In the genomic region with DNA sequence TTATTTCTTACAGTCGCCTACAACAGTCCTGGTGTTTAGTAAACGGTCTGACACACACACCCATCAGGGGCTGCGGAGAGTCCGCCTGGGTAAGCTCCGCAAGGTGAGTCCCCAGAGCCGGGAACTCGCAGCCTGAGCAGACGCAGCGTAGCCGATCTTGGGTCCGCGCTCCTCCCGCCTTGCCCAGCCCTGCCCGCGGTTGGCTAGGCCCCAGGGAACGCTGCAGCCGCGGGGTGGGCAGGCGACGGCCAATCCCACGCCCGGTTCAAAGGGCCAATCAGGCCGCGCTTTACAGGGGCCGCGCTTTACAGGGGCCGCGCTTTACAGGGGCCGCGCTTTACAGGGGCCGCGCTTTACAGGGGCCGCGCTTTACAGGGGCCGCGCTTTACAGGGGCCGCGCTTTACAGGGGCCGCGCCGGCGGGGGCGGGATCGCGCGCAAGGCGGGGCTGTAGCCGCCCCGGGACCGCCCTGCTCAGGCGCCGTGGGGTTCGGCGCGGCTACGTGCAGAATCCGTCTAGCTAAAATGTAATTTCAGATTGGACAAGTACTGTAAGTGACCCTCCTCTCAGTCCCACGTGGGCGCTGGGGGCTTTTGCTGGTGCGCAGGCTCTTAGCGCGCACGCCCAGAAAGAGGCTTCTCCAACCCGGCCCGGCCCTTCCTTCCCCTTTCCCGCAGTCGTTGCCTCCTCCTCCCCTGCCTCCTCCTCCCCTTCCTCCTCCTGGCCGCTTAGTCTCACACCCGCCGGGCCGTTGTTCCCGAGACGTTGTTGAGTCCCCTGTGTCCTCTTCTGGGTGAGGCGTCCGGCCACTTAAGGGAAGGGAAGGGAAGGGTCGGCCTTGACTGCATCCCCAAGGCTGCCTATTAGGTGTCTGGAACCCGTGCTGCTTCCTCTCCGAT, we compare ENCODE assay signal across 1 cellular context.
TF ChIP-seq lines count a peak whose summit lies in the region.

A gene with protein sequence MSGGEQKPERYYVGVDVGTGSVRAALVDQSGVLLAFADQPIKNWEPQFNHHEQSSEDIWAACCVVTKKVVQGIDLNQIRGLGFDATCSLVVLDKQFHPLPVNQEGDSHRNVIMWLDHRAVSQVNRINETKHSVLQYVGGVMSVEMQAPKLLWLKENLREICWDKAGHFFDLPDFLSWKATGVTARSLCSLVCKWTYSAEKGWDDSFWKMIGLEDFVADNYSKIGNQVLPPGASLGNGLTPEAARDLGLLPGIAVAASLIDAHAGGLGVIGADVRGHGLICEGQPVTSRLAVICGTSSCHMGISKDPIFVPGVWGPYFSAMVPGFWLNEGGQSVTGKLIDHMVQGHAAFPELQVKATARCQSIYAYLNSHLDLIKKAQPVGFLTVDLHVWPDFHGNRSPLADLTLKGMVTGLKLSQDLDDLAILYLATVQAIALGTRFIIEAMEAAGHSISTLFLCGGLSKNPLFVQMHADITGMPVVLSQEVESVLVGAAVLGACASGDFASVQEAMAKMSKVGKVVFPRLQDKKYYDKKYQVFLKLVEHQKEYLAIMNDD (plus strand): TSS at position 737 of the 899 bp plus-strand sequence. CDS start 24,456 bp downstream, outside the sequence.

TF ChIP-seq in HepG2, 621 proteins besides CTCF, POLR2A, EP300 and RAD21 (continued from another document and continues in another):
- TF ChIP-seq, protein P1, sequence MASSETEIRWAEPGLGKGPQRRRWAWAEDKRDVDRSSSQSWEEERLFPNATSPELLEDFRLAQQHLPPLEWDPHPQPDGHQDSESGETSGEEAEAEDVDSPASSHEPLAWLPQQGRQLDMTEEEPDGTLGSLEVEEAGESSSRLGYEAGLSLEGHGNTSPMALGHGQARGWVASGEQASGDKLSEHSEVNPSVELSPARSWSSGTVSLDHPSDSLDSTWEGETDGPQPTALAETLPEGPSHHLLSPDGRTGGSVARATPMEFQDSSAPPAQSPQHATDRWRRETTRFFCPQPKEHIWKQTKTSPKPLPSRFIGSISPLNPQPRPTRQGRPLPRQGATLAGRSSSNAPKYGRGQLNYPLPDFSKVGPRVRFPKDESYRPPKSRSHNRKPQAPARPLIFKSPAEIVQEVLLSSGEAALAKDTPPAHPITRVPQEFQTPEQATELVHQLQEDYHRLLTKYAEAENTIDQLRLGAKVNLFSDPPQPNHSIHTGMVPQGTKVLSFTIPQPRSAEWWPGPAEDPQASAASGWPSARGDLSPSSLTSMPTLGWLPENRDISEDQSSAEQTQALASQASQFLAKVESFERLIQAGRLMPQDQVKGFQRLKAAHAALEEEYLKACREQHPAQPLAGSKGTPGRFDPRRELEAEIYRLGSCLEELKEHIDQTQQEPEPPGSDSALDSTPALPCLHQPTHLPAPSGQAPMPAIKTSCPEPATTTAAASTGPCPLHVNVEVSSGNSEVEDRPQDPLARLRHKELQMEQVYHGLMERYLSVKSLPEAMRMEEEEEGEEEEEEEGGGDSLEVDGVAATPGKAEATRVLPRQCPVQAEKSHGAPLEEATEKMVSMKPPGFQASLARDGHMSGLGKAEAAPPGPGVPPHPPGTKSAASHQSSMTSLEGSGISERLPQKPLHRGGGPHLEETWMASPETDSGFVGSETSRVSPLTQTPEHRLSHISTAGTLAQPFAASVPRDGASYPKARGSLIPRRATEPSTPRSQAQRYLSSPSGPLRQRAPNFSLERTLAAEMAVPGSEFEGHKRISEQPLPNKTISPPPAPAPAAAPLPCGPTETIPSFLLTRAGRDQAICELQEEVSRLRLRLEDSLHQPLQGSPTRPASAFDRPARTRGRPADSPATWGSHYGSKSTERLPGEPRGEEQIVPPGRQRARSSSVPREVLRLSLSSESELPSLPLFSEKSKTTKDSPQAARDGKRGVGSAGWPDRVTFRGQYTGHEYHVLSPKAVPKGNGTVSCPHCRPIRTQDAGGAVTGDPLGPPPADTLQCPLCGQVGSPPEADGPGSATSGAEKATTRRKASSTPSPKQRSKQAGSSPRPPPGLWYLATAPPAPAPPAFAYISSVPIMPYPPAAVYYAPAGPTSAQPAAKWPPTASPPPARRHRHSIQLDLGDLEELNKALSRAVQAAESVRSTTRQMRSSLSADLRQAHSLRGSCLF (CRISPR knock-in tag; IDR thresholded peaks at IDR 0.05; ENCODE audit: borderline replicate concordance), result no peak
- peak; percentile 36; the same call in 1 of the 2 replicates for TF ChIP-seq ELF3 (CRISPR knock-in tag; IDR thresholded peaks at IDR 0.05)
- TF ChIP-seq NR1H2 (CRISPR knock-in tag; IDR thresholded peaks at IDR 0.05; ENCODE audit: borderline replicate concordance, low read depth), result no peak
- TF ChIP-seq ZNF24 (IDR thresholded peaks at IDR 0.05), result no peak
- no peak; the same call in 1 of the 2 replicates for TF ChIP-seq ZNF629 (CRISPR knock-in tag; conservative IDR thresholded peaks at IDR 0.05)
- TF ChIP-seq PCBP2 (optimal IDR thresholded peaks at IDR 0.05; ENCODE audit: low read depth, low read length, poor library complexity, severe bottlenecking), result peak; percentile 72
- TF ChIP-seq RBM22 (optimal IDR thresholded peaks at IDR 0.05; ENCODE audit: low read length), result peak; percentile 30
- TF ChIP-seq, protein P2, sequence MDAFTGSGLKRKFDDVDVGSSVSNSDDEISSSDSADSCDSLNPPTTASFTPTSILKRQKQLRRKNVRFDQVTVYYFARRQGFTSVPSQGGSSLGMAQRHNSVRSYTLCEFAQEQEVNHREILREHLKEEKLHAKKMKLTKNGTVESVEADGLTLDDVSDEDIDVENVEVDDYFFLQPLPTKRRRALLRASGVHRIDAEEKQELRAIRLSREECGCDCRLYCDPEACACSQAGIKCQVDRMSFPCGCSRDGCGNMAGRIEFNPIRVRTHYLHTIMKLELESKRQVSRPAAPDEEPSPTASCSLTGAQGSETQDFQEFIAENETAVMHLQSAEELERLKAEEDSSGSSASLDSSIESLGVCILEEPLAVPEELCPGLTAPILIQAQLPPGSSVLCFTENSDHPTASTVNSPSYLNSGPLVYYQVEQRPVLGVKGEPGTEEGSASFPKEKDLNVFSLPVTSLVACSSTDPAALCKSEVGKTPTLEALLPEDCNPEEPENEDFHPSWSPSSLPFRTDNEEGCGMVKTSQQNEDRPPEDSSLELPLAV (CRISPR knock-in tag; conservative IDR thresholded peaks at IDR 0.05; ENCODE audit: low read depth), result no peak
- peak; percentile 15; the same call in 1 of the 2 replicates for TF ChIP-seq NFATC3 (CRISPR knock-in tag; IDR thresholded peaks at IDR 0.05)
- no peak for TF ChIP-seq TCF12 (IDR thresholded peaks at IDR 0.05)
- TF ChIP-seq TCF12 (CRISPR knock-in tag; IDR thresholded peaks at IDR 0.05), result no peak
- TF ChIP-seq, protein P3, sequence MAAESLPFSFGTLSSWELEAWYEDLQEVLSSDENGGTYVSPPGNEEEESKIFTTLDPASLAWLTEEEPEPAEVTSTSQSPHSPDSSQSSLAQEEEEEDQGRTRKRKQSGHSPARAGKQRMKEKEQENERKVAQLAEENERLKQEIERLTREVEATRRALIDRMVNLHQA (CRISPR knock-in tag; IDR thresholded peaks at IDR 0.05), result no peak
- no peak for TF ChIP-seq GZF1 (CRISPR knock-in tag; IDR thresholded peaks at IDR 0.05)
- TF ChIP-seq ZNF446 (CRISPR knock-in tag; IDR thresholded peaks at IDR 0.05), result no peak
- TF ChIP-seq, protein P4, sequence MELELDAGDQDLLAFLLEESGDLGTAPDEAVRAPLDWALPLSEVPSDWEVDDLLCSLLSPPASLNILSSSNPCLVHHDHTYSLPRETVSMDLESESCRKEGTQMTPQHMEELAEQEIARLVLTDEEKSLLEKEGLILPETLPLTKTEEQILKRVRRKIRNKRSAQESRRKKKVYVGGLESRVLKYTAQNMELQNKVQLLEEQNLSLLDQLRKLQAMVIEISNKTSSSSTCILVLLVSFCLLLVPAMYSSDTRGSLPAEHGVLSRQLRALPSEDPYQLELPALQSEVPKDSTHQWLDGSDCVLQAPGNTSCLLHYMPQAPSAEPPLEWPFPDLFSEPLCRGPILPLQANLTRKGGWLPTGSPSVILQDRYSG (CRISPR knock-in tag; IDR thresholded peaks at IDR 0.05), result no peak
- peak; percentile 39; the same call in 1 of the 2 replicates for TF ChIP-seq RAD51 (IDR thresholded peaks at IDR 0.05; ENCODE audit: borderline replicate concordance)
- no peak for TF ChIP-seq ZNF382 (CRISPR knock-in tag; IDR thresholded peaks at IDR 0.05; ENCODE audit: borderline replicate concordance)
- TF ChIP-seq, protein P5, sequence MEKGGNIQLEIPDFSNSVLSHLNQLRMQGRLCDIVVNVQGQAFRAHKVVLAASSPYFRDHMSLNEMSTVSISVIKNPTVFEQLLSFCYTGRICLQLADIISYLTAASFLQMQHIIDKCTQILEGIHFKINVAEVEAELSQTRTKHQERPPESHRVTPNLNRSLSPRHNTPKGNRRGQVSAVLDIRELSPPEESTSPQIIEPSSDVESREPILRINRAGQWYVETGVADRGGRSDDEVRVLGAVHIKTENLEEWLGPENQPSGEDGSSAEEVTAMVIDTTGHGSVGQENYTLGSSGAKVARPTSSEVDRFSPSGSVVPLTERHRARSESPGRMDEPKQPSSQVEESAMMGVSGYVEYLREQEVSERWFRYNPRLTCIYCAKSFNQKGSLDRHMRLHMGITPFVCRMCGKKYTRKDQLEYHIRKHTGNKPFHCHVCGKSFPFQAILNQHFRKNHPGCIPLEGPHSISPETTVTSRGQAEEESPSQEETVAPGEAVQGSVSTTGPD (CRISPR knock-in tag; IDR thresholded peaks at IDR 0.05), result no peak
- TF ChIP-seq, protein P6, sequence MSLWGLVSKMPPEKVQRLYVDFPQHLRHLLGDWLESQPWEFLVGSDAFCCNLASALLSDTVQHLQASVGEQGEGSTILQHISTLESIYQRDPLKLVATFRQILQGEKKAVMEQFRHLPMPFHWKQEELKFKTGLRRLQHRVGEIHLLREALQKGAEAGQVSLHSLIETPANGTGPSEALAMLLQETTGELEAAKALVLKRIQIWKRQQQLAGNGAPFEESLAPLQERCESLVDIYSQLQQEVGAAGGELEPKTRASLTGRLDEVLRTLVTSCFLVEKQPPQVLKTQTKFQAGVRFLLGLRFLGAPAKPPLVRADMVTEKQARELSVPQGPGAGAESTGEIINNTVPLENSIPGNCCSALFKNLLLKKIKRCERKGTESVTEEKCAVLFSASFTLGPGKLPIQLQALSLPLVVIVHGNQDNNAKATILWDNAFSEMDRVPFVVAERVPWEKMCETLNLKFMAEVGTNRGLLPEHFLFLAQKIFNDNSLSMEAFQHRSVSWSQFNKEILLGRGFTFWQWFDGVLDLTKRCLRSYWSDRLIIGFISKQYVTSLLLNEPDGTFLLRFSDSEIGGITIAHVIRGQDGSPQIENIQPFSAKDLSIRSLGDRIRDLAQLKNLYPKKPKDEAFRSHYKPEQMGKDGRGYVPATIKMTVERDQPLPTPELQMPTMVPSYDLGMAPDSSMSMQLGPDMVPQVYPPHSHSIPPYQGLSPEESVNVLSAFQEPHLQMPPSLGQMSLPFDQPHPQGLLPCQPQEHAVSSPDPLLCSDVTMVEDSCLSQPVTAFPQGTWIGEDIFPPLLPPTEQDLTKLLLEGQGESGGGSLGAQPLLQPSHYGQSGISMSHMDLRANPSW (CRISPR knock-in tag; IDR thresholded peaks at IDR 0.05; ENCODE audit: borderline replicate concordance), result no peak; the same call in 1 of the 2 replicates
- TF ChIP-seq TOE1 (CRISPR knock-in tag; IDR thresholded peaks at IDR 0.05), result no peak
- TF ChIP-seq, protein P7, sequence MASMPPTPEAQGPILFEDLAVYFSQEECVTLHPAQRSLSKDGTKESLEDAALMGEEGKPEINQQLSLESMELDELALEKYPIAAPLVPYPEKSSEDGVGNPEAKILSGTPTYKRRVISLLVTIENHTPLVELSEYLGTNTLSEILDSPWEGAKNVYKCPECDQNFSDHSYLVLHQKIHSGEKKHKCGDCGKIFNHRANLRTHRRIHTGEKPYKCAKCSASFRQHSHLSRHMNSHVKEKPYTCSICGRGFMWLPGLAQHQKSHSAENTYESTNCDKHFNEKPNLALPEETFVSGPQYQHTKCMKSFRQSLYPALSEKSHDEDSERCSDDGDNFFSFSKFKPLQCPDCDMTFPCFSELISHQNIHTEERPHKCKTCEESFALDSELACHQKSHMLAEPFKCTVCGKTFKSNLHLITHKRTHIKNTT (CRISPR knock-in tag; IDR thresholded peaks at IDR 0.05), result no peak
- TF ChIP-seq, protein P8, sequence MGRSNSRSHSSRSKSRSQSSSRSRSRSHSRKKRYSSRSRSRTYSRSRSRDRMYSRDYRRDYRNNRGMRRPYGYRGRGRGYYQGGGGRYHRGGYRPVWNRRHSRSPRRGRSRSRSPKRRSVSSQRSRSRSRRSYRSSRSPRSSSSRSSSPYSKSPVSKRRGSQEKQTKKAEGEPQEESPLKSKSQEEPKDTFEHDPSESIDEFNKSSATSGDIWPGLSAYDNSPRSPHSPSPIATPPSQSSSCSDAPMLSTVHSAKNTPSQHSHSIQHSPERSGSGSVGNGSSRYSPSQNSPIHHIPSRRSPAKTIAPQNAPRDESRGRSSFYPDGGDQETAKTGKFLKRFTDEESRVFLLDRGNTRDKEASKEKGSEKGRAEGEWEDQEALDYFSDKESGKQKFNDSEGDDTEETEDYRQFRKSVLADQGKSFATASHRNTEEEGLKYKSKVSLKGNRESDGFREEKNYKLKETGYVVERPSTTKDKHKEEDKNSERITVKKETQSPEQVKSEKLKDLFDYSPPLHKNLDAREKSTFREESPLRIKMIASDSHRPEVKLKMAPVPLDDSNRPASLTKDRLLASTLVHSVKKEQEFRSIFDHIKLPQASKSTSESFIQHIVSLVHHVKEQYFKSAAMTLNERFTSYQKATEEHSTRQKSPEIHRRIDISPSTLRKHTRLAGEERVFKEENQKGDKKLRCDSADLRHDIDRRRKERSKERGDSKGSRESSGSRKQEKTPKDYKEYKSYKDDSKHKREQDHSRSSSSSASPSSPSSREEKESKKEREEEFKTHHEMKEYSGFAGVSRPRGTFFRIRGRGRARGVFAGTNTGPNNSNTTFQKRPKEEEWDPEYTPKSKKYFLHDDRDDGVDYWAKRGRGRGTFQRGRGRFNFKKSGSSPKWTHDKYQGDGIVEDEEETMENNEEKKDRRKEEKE (IDR thresholded peaks at IDR 0.05), result no peak
- TF ChIP-seq MZF1 (CRISPR knock-in tag; IDR thresholded peaks at IDR 0.05; ENCODE audit: borderline replicate concordance), result no peak
- TF ChIP-seq ZNF781 (CRISPR knock-in tag; IDR thresholded peaks at IDR 0.05; ENCODE audit: borderline replicate concordance, not compliant biosample characterization), result no peak
- no peak for TF ChIP-seq KAT2B (IDR thresholded peaks at IDR 0.05; ENCODE audit: borderline replicate concordance, low read depth, low read length)
- TF ChIP-seq KLF9 (CRISPR knock-in tag; IDR thresholded peaks at IDR 0.05; ENCODE audit: low read depth), result no peak
- peak; percentile 70 for TF ChIP-seq SPEN (CRISPR knock-in tag; IDR thresholded peaks at IDR 0.05; ENCODE audit: low read depth)
- TF ChIP-seq MYNN (CRISPR knock-in tag; IDR thresholded peaks at IDR 0.05; ENCODE audit: low read depth), result no peak; the same call in 1 of the 2 replicates
- TF ChIP-seq, protein P9, sequence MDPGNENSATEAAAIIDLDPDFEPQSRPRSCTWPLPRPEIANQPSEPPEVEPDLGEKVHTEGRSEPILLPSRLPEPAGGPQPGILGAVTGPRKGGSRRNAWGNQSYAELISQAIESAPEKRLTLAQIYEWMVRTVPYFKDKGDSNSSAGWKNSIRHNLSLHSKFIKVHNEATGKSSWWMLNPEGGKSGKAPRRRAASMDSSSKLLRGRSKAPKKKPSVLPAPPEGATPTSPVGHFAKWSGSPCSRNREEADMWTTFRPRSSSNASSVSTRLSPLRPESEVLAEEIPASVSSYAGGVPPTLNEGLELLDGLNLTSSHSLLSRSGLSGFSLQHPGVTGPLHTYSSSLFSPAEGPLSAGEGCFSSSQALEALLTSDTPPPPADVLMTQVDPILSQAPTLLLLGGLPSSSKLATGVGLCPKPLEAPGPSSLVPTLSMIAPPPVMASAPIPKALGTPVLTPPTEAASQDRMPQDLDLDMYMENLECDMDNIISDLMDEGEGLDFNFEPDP (CRISPR knock-in tag; conservative IDR thresholded peaks at IDR 0.05), result no peak
- peak; percentile 38; the same call in 1 of the 2 replicates for TF ChIP-seq MEIS2 (CRISPR knock-in tag; IDR thresholded peaks at IDR 0.05)
